1 cellular context compared by ENCODE assay signal in genomic region chr15:89632563-89633430, GRCh38.
TF ChIP-seq lines count a peak whose summit lies in the region.

No MANE protein-coding gene starts in this region.

TF ChIP-seq in K562, 482 proteins besides CTCF, POLR2A, EP300 and RAD21:
- TF ChIP-seq CREB3 (tag; conservative IDR thresholded peaks at IDR 0.05; ENCODE audit: low read depth) = no peak
- peak; percentile 56 for TF ChIP-seq POLR2G (IDR thresholded peaks at IDR 0.05; ENCODE audit: low read depth, low read length)
TF ChIP-seq in K562: peak in this region for 1.
